ENCODE assay signal across 9 cellular contexts in the genomic region with DNA sequence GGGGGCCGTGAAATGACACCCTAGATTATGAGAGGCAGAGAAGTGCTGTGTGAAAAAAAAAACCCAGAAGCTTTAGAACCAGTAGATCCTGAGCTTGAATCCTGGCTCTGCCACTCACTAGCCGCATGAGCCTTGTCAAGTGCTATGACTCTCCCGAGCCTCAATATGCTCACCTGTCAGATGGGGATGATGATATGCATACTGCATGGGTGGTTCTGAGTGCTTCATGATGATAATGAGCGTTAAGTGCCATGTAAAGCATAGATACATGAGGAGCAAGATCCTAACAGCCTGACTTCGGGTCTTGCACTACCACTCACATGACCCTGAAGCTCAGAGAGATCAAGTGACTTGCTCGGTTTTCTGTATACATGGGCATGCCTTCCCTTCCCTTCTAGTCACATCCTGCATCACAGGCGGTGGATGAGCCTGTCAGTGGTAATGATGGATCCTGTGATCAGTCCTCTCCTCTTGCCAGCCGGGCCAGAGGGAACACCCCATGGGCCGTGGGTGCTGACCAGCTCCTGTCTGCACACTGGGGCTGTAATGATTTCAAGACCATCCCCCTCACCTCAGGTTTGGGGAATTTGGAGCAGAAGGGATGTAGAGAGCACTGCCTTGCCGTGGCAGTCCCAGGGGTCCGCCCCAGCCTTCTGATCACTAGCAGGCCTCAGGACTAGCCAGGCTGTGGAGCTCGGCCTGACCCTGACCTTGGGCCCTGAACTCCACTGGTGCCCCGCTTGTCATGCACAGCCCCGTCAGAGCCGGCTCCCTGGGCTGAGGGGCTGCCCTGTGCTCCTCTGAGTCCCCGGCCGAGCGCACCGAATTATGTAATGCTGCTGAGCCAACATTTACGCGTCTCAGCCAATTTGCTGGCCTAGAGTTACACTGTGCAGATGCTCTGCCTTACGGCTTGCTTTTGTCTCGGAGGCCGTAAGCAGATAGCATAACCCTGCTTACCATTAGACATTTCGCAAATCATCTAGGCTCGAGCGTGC.
DNase-seq lines count a peak whose midpoint lies in the region; ATAC-seq and TF ChIP-seq lines count a peak whose summit lies in the region.
"Had no signal": no experiment of that assay in that cellular context is flagged by ENCODE, and none has a peak within 500 bp of the region (broad histone marks: within the 10 kb centered on the region; RNA-seq: fewer than 3 reads in every experiment).

No MANE protein-coding gene starts in this region.

- H3K4me2 ChIP-seq in BLaER1: no peak overlapping the region

- TF ChIP-seq CTCF in psoas muscle (IDR thresholded peaks at IDR 0.05): no peak

- H3K4me3 ChIP-seq in BLaER1 (no peak overlapping the region), psoas muscle (no peak overlapping the region)

- peak; percentile 34 to 65 for ATAC-seq in left cardiac atrium
- ATAC-seq in psoas muscle: peak; percentile 28 to 63 (median 50)
- no peak for ATAC-seq in HG02870 (IDR thresholded peaks at IDR 0.05; ENCODE audit: unreplicated experiment)
- no peak for ATAC-seq in HG03025 (IDR thresholded peaks at IDR 0.05; ENCODE audit: low FRiP score, unreplicated experiment)

- H3K4me1 Mint-ChIP-seq in activated naive CD8-positive, alpha-beta T cell treated with anti-CD3 and anti-CD28 coated beads for 36 hours: no peaks in the 10 kb centered on the region

- H3K27me3 ChIP-seq in BLaER1: no peaks in the 10 kb centered on the region
- H3K27me3 ChIP-seq in psoas muscle (ENCODE audit: insufficient read depth in 3 of 3, low read length in 2 of 3): no peaks in the 10 kb centered on the region

- no peaks in the 10 kb centered on the region for H3K27me3 Mint-ChIP-seq in activated naive CD8-positive, alpha-beta T cell treated with anti-CD3 and anti-CD28 coated beads for 36 hours

- peaks cover 43% of the 10 kb centered on the region for H3K4me1 ChIP-seq in BLaER1
- H3K4me1 ChIP-seq in psoas muscle: peaks cover 74% of the 10 kb centered on the region

- peak; percentile 40 for DNase-seq in activated CD8-positive, alpha-beta memory T cell treated with anti-CD3 and anti-CD28 coated beads, Interleukin-2, amount 50 U/mL, for 48 hours
- DNase-seq in left cardiac atrium (no peak), psoas muscle (peak; percentile 50 to 73), activated gamma-delta T cell treated with Interleukin-2 at 50 U/mL for 16 hours (no peak)
- no peak for DNase-seq in activated naive CD8-positive, alpha-beta T cell treated with anti-CD3 and anti-CD28 coated beads for 36 hours
- DNase-seq: central memory CD4-positive, alpha-beta T cell had no signal

- no peaks in the 10 kb centered on the region for H3K36me3 Mint-ChIP-seq in activated naive CD8-positive, alpha-beta T cell treated with anti-CD3 and anti-CD28 coated beads for 36 hours

- H4K20me1 ChIP-seq in BLaER1: no peaks in the 10 kb centered on the region

- intact Hi-C loops in left cardiac atrium (cut with DNase I): no loop called here
- intact Hi-C loops in psoas muscle (cut with DNase I): loop anchor here in 1 of 2 donors (2.0 kb wide), 1 partner anchor 23 kb away; no protein-coding TSS in a partner anchor

- H3K27ac Mint-ChIP-seq in activated naive CD8-positive, alpha-beta T cell treated with anti-CD3 and anti-CD28 coated beads for 36 hours: no peak overlapping the region

- H3K9ac ChIP-seq in BLaER1: no peak overlapping the region

- H3K36me3 ChIP-seq in BLaER1: no peaks in the 10 kb centered on the region
- H3K36me3 ChIP-seq in psoas muscle (ENCODE audit: insufficient read depth in 1 of 2, low read depth in 1 of 2): no peaks in the 10 kb centered on the region

- H3K9me3 Mint-ChIP-seq in activated naive CD8-positive, alpha-beta T cell treated with anti-CD3 and anti-CD28 coated beads for 36 hours: no peaks in the 10 kb centered on the region

- H3K4me3 Mint-ChIP-seq in activated naive CD8-positive, alpha-beta T cell treated with anti-CD3 and anti-CD28 coated beads for 36 hours: no peak overlapping the region

- 37 to 51% (median 37%) methylated on average over 27 of the region's 27 CpGs for WGBS in psoas muscle, 3 donors

- 0 out of 2 replicates have a peak overlapping the region, but pooled peaks have one; percentile 12 for H3K27ac ChIP-seq in BLaER1
- peak overlapping the region; percentile 90 for H3K27ac ChIP-seq in psoas muscle

- H3K9me3 ChIP-seq in BLaER1 (no peaks in the 10 kb centered on the region), psoas muscle (no peaks in the 10 kb centered on the region)

Comparison
In these comparisons a context has a peak if more than half of its experiments do, and no peak if none do; other contexts are left out.
1. DNase-seq: peak in activated CD8-positive, alpha-beta memory T cell treated with anti-CD3 and anti-CD28 coated beads, Interleukin-2, amount 50 U/mL, for 48 hours (single experiment) and psoas muscle (2 of 2); none in left cardiac atrium (single experiment), activated gamma-delta T cell treated with Interleukin-2 at 50 U/mL for 16 hours (single experiment) and activated naive CD8-positive, alpha-beta T cell treated with anti-CD3 and anti-CD28 coated beads for 36 hours (single experiment).
2. ATAC-seq: peak in left cardiac atrium (2 of 2) and psoas muscle (4 of 4); none in HG02870 (single experiment) and HG03025 (single experiment).